Comparison of ENCODE assay signal across 11 cellular contexts in genomic region chr7:158808126-158808525, GRCh38.
"Had no signal": no experiment of that assay in that cellular context is flagged by ENCODE, and none has a peak within 500 bp of the region (broad histone marks: within the 10 kb centered on the region; RNA-seq: fewer than 3 reads in every experiment).

No MANE protein-coding gene starts in this region.

- DNase-seq: activated CD4-positive, alpha-beta T cell treated with anti-CD3 and anti-CD28 coated beads, Interleukin-2, amount 50 U/mL, for 48 hours; activated gamma-delta T cell treated with Interleukin-2 at 50 U/mL for 16 hours; left colon; naive B cell; posterior cingulate gyrus; stimulated activated CD4-positive, alpha-beta T cell treated with anti-CD3 and anti-CD28 coated beads, Interleukin-4, amount 100 ng/mL, for 24 hours; stimulated activated naive CD4-positive, alpha-beta T cell treated with Interleukin-2 at 50 U/mL for 16 hours had no signal

- H3K27me3 ChIP-seq: right atrium auricular region had no signal

- H3K4me3 ChIP-seq: right atrium auricular region, skin epidermis had no signal

- ATAC-seq: left colon, SK-N-SH treated with all-trans-retinoic acid at 6 μM for 48 hours had no signal

- H3K27ac Mint-ChIP-seq: naive B cell had no signal

- H3K27me3 Mint-ChIP-seq: naive B cell had no signal

- H3K9me3 ChIP-seq: right atrium auricular region had no signal

- H3K4me3 Mint-ChIP-seq: naive B cell had no signal

- H3K27ac ChIP-seq: epithelial cell of prostate, right atrium auricular region, skin epidermis had no signal
